Comparison of ENCODE assay signal across 1 cellular context in the genomic region with DNA sequence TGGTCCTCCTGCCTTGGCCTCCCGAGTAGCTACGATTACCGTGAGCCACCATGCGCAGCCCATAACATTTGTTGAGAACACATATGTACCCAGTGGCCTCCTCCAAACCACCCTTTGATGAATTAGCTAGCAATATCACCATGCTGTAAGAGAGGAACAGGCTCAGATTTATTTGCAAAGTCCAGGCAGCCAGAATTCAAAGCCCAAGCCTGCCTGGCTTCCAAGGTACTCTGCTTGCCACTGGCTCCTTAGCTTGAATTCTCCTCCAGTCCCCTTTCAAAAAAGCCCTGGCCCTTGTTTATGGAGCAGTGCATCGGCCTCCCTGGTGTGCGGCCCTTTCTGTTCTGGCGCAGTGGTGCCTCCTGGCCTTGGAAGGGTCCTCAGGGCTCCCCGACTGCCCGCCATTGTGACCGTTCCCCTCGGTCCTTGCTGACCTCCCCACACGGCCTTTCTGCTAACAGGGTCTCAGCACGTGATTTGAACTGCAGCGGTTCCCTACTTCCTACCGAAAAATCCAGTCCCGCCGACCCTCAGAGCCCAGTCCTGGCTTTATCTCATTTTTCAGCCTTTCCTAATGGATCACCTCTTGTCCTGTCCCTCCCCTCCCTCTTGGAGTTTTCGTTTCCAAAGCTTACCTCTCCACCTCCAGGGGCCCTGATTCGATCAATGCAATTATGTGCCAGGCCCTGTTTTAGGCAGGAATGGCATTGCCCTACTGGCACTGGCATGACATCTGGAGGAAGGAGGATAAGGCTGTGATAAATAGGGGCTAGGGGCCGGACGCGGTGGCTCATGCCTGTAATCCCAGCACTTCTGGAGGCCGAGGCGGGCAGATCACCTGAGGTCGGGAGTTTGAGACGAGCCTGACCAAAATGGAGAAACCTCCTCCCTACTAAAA.
TF ChIP-seq lines count a peak whose summit lies in the region.

No MANE protein-coding gene starts in this region.

TF ChIP-seq in GM12878, 131 proteins besides CTCF, POLR2A, EP300 and RAD21:
- TF ChIP-seq, protein P1, sequence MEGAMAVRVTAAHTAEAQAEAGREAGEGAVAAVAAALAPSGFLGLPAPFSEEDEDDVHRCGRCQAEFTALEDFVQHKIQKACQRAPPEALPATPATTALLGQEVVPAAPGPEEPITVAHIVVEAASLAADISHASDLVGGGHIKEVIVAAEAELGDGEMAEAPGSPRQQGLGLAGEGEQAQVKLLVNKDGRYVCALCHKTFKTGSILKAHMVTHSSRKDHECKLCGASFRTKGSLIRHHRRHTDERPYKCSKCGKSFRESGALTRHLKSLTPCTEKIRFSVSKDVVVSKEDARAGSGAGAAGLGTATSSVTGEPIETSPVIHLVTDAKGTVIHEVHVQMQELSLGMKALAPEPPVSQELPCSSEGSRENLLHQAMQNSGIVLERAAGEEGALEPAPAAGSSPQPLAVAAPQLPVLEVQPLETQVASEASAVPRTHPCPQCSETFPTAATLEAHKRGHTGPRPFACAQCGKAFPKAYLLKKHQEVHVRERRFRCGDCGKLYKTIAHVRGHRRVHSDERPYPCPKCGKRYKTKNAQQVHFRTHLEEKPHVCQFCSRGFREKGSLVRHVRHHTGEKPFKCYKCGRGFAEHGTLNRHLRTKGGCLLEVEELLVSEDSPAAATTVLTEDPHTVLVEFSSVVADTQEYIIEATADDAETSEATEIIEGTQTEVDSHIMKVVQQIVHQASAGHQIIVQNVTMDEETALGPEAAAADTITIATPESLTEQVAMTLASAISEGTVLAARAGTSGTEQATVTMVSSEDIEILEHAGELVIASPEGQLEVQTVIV (IDR thresholded peaks at IDR 0.05; ENCODE audit: borderline replicate concordance, partially characterized antibody), result no peak
- no peak for TF ChIP-seq MYC (IDR thresholded peaks at IDR 0.05; ENCODE audit: insufficient read depth, insufficient read length, insufficient replicate concordance, low read length, severe bottlenecking)
- TF ChIP-seq STAT3 (IDR thresholded peaks at IDR 0.05; ENCODE audit: low read depth, low read length), result no peak
- no peak for TF ChIP-seq FOS (IDR thresholded peaks at IDR 0.05; ENCODE audit: borderline replicate concordance, extremely low read depth, insufficient read length)
- no peak for TF ChIP-seq BHLHE40 (IDR thresholded peaks at IDR 0.05; ENCODE audit: borderline replicate concordance in 1 of 2, low read depth in 2 of 2, low read length in 1 of 2)
- TF ChIP-seq RB1 (IDR thresholded peaks at IDR 0.05; ENCODE audit: borderline replicate concordance), result no peak
- TF ChIP-seq SMAD5 (IDR thresholded peaks at IDR 0.05; ENCODE audit: low read depth), result no peak
